In genomic region chr19:17158584-17158983, GRCh38 we compare ENCODE assay signal across 34 cellular contexts.
"Had no signal": no experiment of that assay in that cellular context is flagged by ENCODE, and none has a peak within 500 bp of the region (broad histone marks: within the 10 kb centered on the region; RNA-seq: fewer than 3 reads in every experiment).

No MANE protein-coding gene starts in this region.

- ATAC-seq: activated CD8-positive, alpha-beta T cell treated with anti-CD3 and anti-CD28 coated beads for 36 hours; activated naive CD4-positive, alpha-beta T cell treated with anti-CD3 and anti-CD28 coated beads, Interleukin-2, amount 50 U/mL, for 72 hours; activated T-cell treated with anti-CD3 and anti-CD28 coated beads, Interleukin-2, amount 50 U/mL, for 4 hours; activated T-cell treated with anti-CD3 and anti-CD28 coated beads, Interleukin-2, amount 50 U/mL, for 72 hours; activated T-helper 17 cell treated with anti-CD3 and anti-CD28 coated beads, Interleukin-2, amount 50 U/mL, for 72 hours; body of pancreas had no signal

- H3K27me3 ChIP-seq: adrenal gland, body of pancreas, brain microvascular endothelial cell, breast epithelium had no signal

- H3K9me3 ChIP-seq: adrenal gland, body of pancreas, breast epithelium had no signal

- H3K4me1 ChIP-seq: adrenal gland, body of pancreas, breast epithelium had no signal

- H3K27ac Mint-ChIP-seq: activated B cell treated with CpG ODN at 0.5 μM for 24 hours; activated CD4-positive, alpha-beta memory T cell treated with anti-CD3 and anti-CD28 coated beads for 36 hours; activated CD4-positive, alpha-beta T cell treated with anti-CD3 and anti-CD28 coated beads, Interleukin-2, amount 10 ng/mL, durations not matched to agents 24 days and 14 days; activated CD8-positive, alpha-beta T cell treated with anti-CD3 and anti-CD28 coated beads for 36 hours; activated naive CD4-positive, alpha-beta T cell treated with anti-CD3 and anti-CD28 coated beads for 36 hours; activated naive CD4-positive, alpha-beta T cell treated with anti-CD3 and anti-CD28 coated beads, Interleukin-2, amount 50 U/mL, for 72 hours; activated naive CD8-positive, alpha-beta T cell treated with anti-CD3 and anti-CD28 coated beads for 36 hours; activated T-cell treated with anti-CD3 and anti-CD28 coated beads, Interleukin-2, amount 50 U/mL, for 72 hours; activated T-helper 1 cell treated with anti-CD3 and anti-CD28 coated beads, Interleukin-12 subunit alpha, Interleukin-12 subunit beta, Interleukin-2, Interleukin-4 antibody, amounts not matched to agents 30 ng/mL and 10 ng/mL and 1 ng/mL, durations not matched to agents 14 hours and 24 hours and 36 hours; activated T-helper 17 cell treated with anti-CD3 and anti-CD28 coated beads, Interleukin-2, amount 50 U/mL, for 72 hours; T-helper 1 cell treated with Interleukin-12 subunit alpha and Interleukin-12 subunit beta and Interleukin-4 antibody, amounts not matched to agents 30 μg/mL and 1 μg/mL, for 36 hours; T-helper 2 cell treated with Interferon-gamma antibody and Interleukin-4, amounts not matched to agents 5 μg/mL and 100 μg/mL, for 36 hours had no signal

- H3K27me3 Mint-ChIP-seq: activated B cell treated with CpG ODN at 0.5 μM for 24 hours; activated CD4-positive, alpha-beta memory T cell treated with anti-CD3 and anti-CD28 coated beads for 36 hours; activated CD4-positive, alpha-beta T cell treated with anti-CD3 and anti-CD28 coated beads, Interleukin-2, amount 10 ng/mL, durations not matched to agents 24 days and 14 days; activated CD8-positive, alpha-beta T cell treated with anti-CD3 and anti-CD28 coated beads for 36 hours; activated naive CD8-positive, alpha-beta T cell treated with anti-CD3 and anti-CD28 coated beads for 36 hours; activated T-helper 17 cell treated with anti-CD3 and anti-CD28 coated beads, Interleukin-2, amount 50 U/mL, for 72 hours had no signal

- H3K27ac ChIP-seq: adrenal gland, body of pancreas, brain microvascular endothelial cell, breast epithelium, VCaP had no signal

- DNase-seq: activated B cell treated with CpG ODN at 0.5 μM for 24 hours; activated CD4-positive, alpha-beta memory T cell treated with anti-CD3 and anti-CD28 coated beads for 36 hours; activated CD4-positive, alpha-beta T cell treated with anti-CD3 and anti-CD28 coated beads for 4 hours; activated CD4-positive, alpha-beta T cell treated with anti-CD3 and anti-CD28 coated beads, Interleukin-2, amount 10 ng/mL, durations not matched to agents 24 days and 14 days; activated CD4-positive, alpha-beta T cell treated with anti-CD3 and anti-CD28 coated beads, Interleukin-2, amount 50 U/mL, for 1 hour; activated CD4-positive, alpha-beta T cell treated with anti-CD3 and anti-CD28 coated beads, Interleukin-2, amount 50 U/mL, for 4 hours; activated CD4-positive, CD25-positive, alpha-beta regulatory T cell treated with anti-CD3 and anti-CD28 coated beads, Interleukin-2, amount 50 U/mL, for 72 hours; activated CD8-positive, alpha-beta memory T cell treated with anti-CD3 and anti-CD28 coated beads, Interleukin-2, amount 50 U/mL, for 4 hours; activated CD8-positive, alpha-beta T cell treated with anti-CD3 and anti-CD28 coated beads for 36 hours; activated effector memory CD4-positive, alpha-beta T cell treated with anti-CD3 and anti-CD28 coated beads, Interleukin-2, amount 50 U/mL, for 16 hours; activated gamma-delta T cell treated with Interleukin-2 at 50 U/mL for 16 hours; activated naive CD4-positive, alpha-beta T cell; activated naive CD4-positive, alpha-beta T cell treated with anti-CD3 and anti-CD28 coated beads for 36 hours; activated naive CD4-positive, alpha-beta T cell treated with anti-CD3 and anti-CD28 coated beads, Interleukin-2, amount 50 U/mL, for 16 hours; activated naive CD8-positive, alpha-beta T cell treated with anti-CD3 and anti-CD28 coated beads for 36 hours; activated T-cell treated with anti-CD3 and anti-CD28 coated beads for 4 hours; activated T-cell treated with anti-CD3 and anti-CD28 coated beads, Interleukin-2, amount 50 U/mL, for 1 hour; activated T-cell treated with anti-CD3 and anti-CD28 coated beads, Interleukin-2, amount 50 U/mL, for 4 hours; activated T-cell treated with anti-CD3 and anti-CD28 coated beads, Interleukin-2, amount 50 U/mL, for 72 hours; adrenal gland; amniotic stem cell; aorta; body of pancreas; brain microvascular endothelial cell; central memory CD4-positive, alpha-beta T cell; T-helper 2 cell; T-helper 9 cell had no signal

- H3K4me1 Mint-ChIP-seq: activated B cell treated with CpG ODN at 0.5 μM for 24 hours; activated CD4-positive, alpha-beta T cell treated with anti-CD3 and anti-CD28 coated beads, Interleukin-2, amount 10 ng/mL, durations not matched to agents 24 days and 14 days; activated T-helper 17 cell treated with anti-CD3 and anti-CD28 coated beads, Interleukin-2, amount 50 U/mL, for 72 hours had no signal

- H3K4me3 ChIP-seq: adrenal gland, body of pancreas, breast epithelium had no signal

- H3K9me3 Mint-ChIP-seq: activated naive CD8-positive, alpha-beta T cell treated with anti-CD3 and anti-CD28 coated beads for 36 hours; activated T-cell treated with anti-CD3 and anti-CD28 coated beads, Interleukin-2, amount 50 U/mL, for 4 hours; activated T-helper 1 cell treated with anti-CD3 and anti-CD28 coated beads, Interleukin-12 subunit alpha, Interleukin-12 subunit beta, Interleukin-2, Interleukin-4 antibody, amounts not matched to agents 30 ng/mL and 10 ng/mL and 1 ng/mL, durations not matched to agents 14 hours and 24 hours and 36 hours; activated T-helper 17 cell treated with anti-CD3 and anti-CD28 coated beads, Interleukin-2, amount 50 U/mL, for 72 hours had no signal

- H3K4me3 Mint-ChIP-seq: activated B cell treated with CpG ODN at 0.5 μM for 24 hours; activated CD4-positive, alpha-beta memory T cell treated with anti-CD3 and anti-CD28 coated beads for 36 hours; activated CD4-positive, alpha-beta T cell treated with anti-CD3 and anti-CD28 coated beads, Interleukin-2, amount 10 ng/mL, durations not matched to agents 24 days and 14 days; activated CD8-positive, alpha-beta T cell treated with anti-CD3 and anti-CD28 coated beads for 36 hours; activated naive CD4-positive, alpha-beta T cell treated with anti-CD3 and anti-CD28 coated beads for 36 hours; activated naive CD8-positive, alpha-beta T cell treated with anti-CD3 and anti-CD28 coated beads for 36 hours; activated T-cell treated with anti-CD3 and anti-CD28 coated beads, Interleukin-2, amount 50 U/mL, for 4 hours; activated T-cell treated with anti-CD3 and anti-CD28 coated beads, Interleukin-2, amount 50 U/mL, for 72 hours; activated T-helper 1 cell treated with anti-CD3 and anti-CD28 coated beads, Interleukin-12 subunit alpha, Interleukin-12 subunit beta, Interleukin-2, Interleukin-4 antibody, amounts not matched to agents 30 ng/mL and 10 ng/mL and 1 ng/mL, durations not matched to agents 14 hours and 24 hours and 36 hours; activated T-helper 17 cell treated with anti-CD3 and anti-CD28 coated beads, Interleukin-2, amount 50 U/mL, for 72 hours; T-helper 1 cell treated with Interleukin-12 subunit alpha and Interleukin-12 subunit beta and Interleukin-4 antibody, amounts not matched to agents 30 μg/mL and 1 μg/mL, for 36 hours; T-helper 2 cell treated with Interferon-gamma antibody and Interleukin-4, amounts not matched to agents 5 μg/mL and 100 μg/mL, for 36 hours had no signal
